ENCODE assay signal across 28 cellular contexts in the genomic region with DNA sequence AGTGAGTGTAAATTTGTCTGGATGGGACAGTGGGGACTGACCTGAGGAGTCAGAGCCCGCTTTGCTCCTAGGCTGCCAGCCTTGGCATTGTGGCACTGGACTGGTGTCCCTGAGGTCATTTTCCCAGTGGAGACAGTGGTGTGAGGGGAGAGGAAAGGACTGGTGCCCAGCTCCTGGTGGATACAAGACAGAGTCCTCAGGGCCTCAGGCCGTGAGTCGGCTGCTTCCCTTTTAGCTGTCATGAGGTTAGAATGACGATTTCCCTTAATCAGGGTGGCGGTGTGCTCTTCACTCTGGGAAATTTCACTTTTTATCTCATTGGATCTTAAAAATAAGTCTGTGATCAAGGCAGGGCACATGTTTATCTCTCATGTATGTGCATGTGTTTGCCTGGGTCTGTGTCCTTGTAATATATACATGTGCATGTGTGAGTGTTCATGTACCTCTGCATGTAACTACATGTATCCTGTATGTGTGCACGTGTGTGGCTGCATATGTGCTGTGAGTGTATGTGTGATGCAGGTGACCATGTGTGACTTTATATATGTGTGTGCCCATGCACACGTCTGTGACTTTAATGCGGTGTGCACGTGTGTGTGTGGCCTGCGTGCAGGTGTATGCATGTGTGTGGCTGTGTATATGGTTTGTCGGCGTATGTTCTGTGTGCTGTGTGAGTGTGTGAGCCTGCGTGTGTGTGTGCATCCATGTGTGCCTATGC. TPM values are rescaled to one million over a fixed set of nuclear protein-coding genes. Genes with fewer than 3 reads are reported as not detected.
DNase-seq lines count a peak whose midpoint lies in the region; ATAC-seq, FAIRE-seq and TF ChIP-seq lines count a peak whose summit lies in the region.
"Had no signal": no experiment of that assay in that cellular context is flagged by ENCODE, and none has a peak within 500 bp of the region (broad histone marks: within the 10 kb centered on the region; RNA-seq: fewer than 3 reads in every experiment).

No MANE protein-coding gene starts in this region.

- in situ Hi-C loops in GM23248 (cut with MboI), result no loop called here
- in situ Hi-C loops in IMR-90 (cut with MboI; ENCODE audit: low sequenced_read_pairs), result no loop called here

- H3K14ac ChIP-seq in IMR-90 (replicated peaks; ENCODE audit: low read depth, low read length), result peak overlapping the region; percentile 36; the same call in 1 of the 2 replicates

- TF ChIP-seq CTCF in IMR-90 (conservative IDR thresholded peaks at IDR 0.05; ENCODE audit: low read depth, low read length), result no peak
- no peak for TF ChIP-seq CTCF in astrocyte (IDR thresholded peaks at IDR 0.05; ENCODE audit: insufficient read depth, low read depth, low read length)
- no peak for TF ChIP-seq CTCF in neural progenitor cell (IDR thresholded peaks at IDR 0.05)
- no peak for TF ChIP-seq CTCF in upper lobe of left lung (IDR thresholded peaks at IDR 0.05)
- no peak for TF ChIP-seq CTCF in lower lobe of right lung (IDR thresholded peaks at IDR 0.05)

- FAIRE-seq in astrocyte (lab: Jason Lieb, UNC), result no peak
- FAIRE-seq: islet of Langerhans, TTC549 had no signal

- peak overlapping the region; percentile 23; the same call in 1 of the 2 replicates for H3K23ac ChIP-seq in IMR-90 (ENCODE audit: low read depth, low read length)

- WGBS in GM23248 (ENCODE audit: low coverage in 1 of 2, low lambda C conversion rate in 2 of 2, missing lambda C conversion rate in 2 of 2), 2 experiments, result 86 to 89% methylated on average over 13 of the region's 13 CpGs
- WGBS in IMR-90 (ENCODE audit: extremely low coverage in 2 of 2, insufficient read length in 1 of 2), 2 experiments, result 84% methylated on average over 11 of the region's 13 CpGs; no CpG with 5 or more reads in 1 of the 2 experiments
- 83 to 87% methylated on average over 13 of the region's 13 CpGs for WGBS in upper lobe of left lung, 2 donors

- no peak overlapping the region for H3K56ac ChIP-seq in IMR-90 (ENCODE audit: extremely low read depth, insufficient read depth, low read length)

- H3K4ac ChIP-seq in IMR-90 (ENCODE audit: low read depth, low read length), result 0 out of 2 replicates have a peak overlapping the region, but pooled peaks have one; percentile 2

- no peak overlapping the region for H3K18ac ChIP-seq in IMR-90 (ENCODE audit: low read depth, low read length)

- H3K4me1 ChIP-seq in GM23248 (ENCODE audit: insufficient read depth) (peaks cover 21% of the 10 kb centered on the region), IMR-90 (ENCODE audit: control insufficient read depth, insufficient read depth, low read length) (peaks cover 34% of the 10 kb centered on the region), astrocyte (ENCODE audit: insufficient read depth, low read length) (peaks cover 30% of the 10 kb centered on the region), neural progenitor cell (peaks cover 53% of the 10 kb centered on the region), upper lobe of left lung (no peaks in the 10 kb centered on the region), lower lobe of right lung (no peaks in the 10 kb centered on the region)
- H3K4me1 ChIP-seq: left lung had no signal

- H3K27ac ChIP-seq in GM23248 (no peak overlapping the region), IMR-90 (ENCODE audit: insufficient read depth, low read length) (no peak overlapping the region), astrocyte (ENCODE audit: low read depth, low read length) (peak overlapping the region; percentile 50), neural progenitor cell (no peak overlapping the region), upper lobe of left lung (no peak overlapping the region), lower lobe of right lung (no peak overlapping the region)
- H3K27ac ChIP-seq: left lung, ovary, SK-N-MC had no signal

- no peak overlapping the region for H3K4me2 ChIP-seq in GM23248 (ENCODE audit: unreplicated experiment)
- H3K4me2 ChIP-seq in IMR-90 (ENCODE audit: low read depth, low read length), result no peak overlapping the region
- peak overlapping the region; percentile 60 for H3K4me2 ChIP-seq in astrocyte (ENCODE audit: low read length)
- H3K4me2 ChIP-seq in neural progenitor cell, result no peak overlapping the region

- H4K8ac ChIP-seq in IMR-90 (ENCODE audit: low read depth in 2 of 2, low read length in 2 of 2), result 0 out of 4 replicates have a peak overlapping the region, but pooled peaks of 1 of the 2 experiments have one; percentile 2

- no peaks in the 10 kb centered on the region for H3K9me3 ChIP-seq in GM23248 (ENCODE audit: low read depth)
- H3K9me3 ChIP-seq in IMR-90 (ENCODE audit: control insufficient read depth, insufficient read depth, low read length), result no peaks in the 10 kb centered on the region
- no peaks in the 10 kb centered on the region for H3K9me3 ChIP-seq in astrocyte (ENCODE audit: insufficient read depth, low read depth, low read length)
- H3K9me3 ChIP-seq in neural progenitor cell (ENCODE audit: low read depth), result no peaks in the 10 kb centered on the region
- H3K9me3 ChIP-seq in upper lobe of left lung, result no peaks in the 10 kb centered on the region
- no peaks in the 10 kb centered on the region for H3K9me3 ChIP-seq in lower lobe of right lung
- H3K9me3 ChIP-seq: BE2C, left lung, ovary had no signal

- intact Hi-C loops in IMR-90 (cut with micrococcal nuclease) (no loop called here), lower lobe of right lung (cut with DNase I) (no loop called here)

- DNase-seq in GM23248 (peak; percentile 25), IMR-90 (no peak), astrocyte (ENCODE audit: low read depth) (no peak), neural progenitor cell (ENCODE audit: low spot score) (no peak), upper lobe of left lung (no peak), lower lobe of right lung (no peak), NCI-H2196 treated with DMSO at 0.1 percent for 48 hours (lab: John Stamatoyannopoulos, UW; ENCODE audit: unreplicated experiment) (no peak)
- DNase-seq: activated CD4-positive, alpha-beta memory T cell treated with anti-CD3 and anti-CD28 coated beads, Interleukin-2, amount 10 ng/mL, durations not matched to agents 7 days and 5 days; activated CD4-positive, alpha-beta T cell treated with anti-CD3 and anti-CD28 coated beads for 1 hour; activated CD8-positive, alpha-beta memory T cell treated with anti-CD3 and anti-CD28 coated beads, Interleukin-2, amount 50 U/mL, for 48 hours; activated naive CD4-positive, alpha-beta T cell treated with Interleukin-2 at 50 U/mL for 16 hours; BE2C; CD8-positive, alpha-beta T cell; H7; left lung; naive thymus-derived CD8-positive, alpha-beta T cell; NCI-H446; NCI-H748 treated with DMSO at 0.1 percent for 48 hours; ovary; stimulated activated naive CD4-positive, alpha-beta T cell had no signal

- H2AK9ac ChIP-seq in IMR-90 (replicated peaks; ENCODE audit: low read depth, low read length, poor library complexity), result no peak overlapping the region

- H4K20me1 ChIP-seq in GM23248 (ENCODE audit: insufficient read depth) (no peaks in the 10 kb centered on the region), IMR-90 (ENCODE audit: insufficient read depth, low read length) (peaks cover 93% of the 10 kb centered on the region), astrocyte (ENCODE audit: insufficient read depth, low read length) (peaks cover 81% of the 10 kb centered on the region), neural progenitor cell (ENCODE audit: low read depth) (peaks cover 100% of the 10 kb centered on the region)

- no peak for TF ChIP-seq RAD21 in IMR-90 (IDR thresholded peaks at IDR 0.05; ENCODE audit: low read length)

- no peak overlapping the region; the same call in 1 of the 2 replicates for H2AK5ac ChIP-seq in IMR-90 (ENCODE audit: low read depth, low read length)

- CTCF ChIA-PET in IMR-90 (lab: Yijun Ruan, JAX), result no interaction called here

- H3K9me2 ChIP-seq in GM23248 (ENCODE audit: insufficient read depth), result no peaks in the 10 kb centered on the region

- TF ChIP-seq POLR2A in IMR-90 (IDR thresholded peaks at IDR 0.05; ENCODE audit: low read depth, low read length), result no peak
- no peak for TF ChIP-seq POLR2A in upper lobe of left lung (IDR thresholded peaks at IDR 0.05)

- H2AFZ ChIP-seq in GM23248 (no peak overlapping the region), IMR-90 (replicated peaks; ENCODE audit: low read length, poor library complexity) (no peak overlapping the region), astrocyte (ENCODE audit: low read depth, low read length) (no peak overlapping the region), neural progenitor cell (replicated peaks) (no peak overlapping the region)

- peaks cover 56 to 96% of the 10 kb centered on the region in 2 experiments for H3K79me1 ChIP-seq in IMR-90 (ENCODE audit: low read depth in 1 of 2, low read length in 2 of 2)

- H3K79me2 ChIP-seq in GM23248 (ENCODE audit: insufficient read depth) (peaks cover 65% of the 10 kb centered on the region), astrocyte (ENCODE audit: insufficient read depth, low read length) (peaks cover 84% of the 10 kb centered on the region), neural progenitor cell (ENCODE audit: low read depth) (peaks cover 94% of the 10 kb centered on the region)

- H3K9ac ChIP-seq in GM23248 (no peak overlapping the region), IMR-90 (ENCODE audit: low read depth, low read length) (no peak overlapping the region), astrocyte (ENCODE audit: low read length) (peak overlapping the region; percentile 37), neural progenitor cell (no peak overlapping the region)

- H3K4me1 Mint-ChIP-seq in astrocyte (ENCODE audit: low read depth, unreplicated experiment) (peaks cover 68% of the 10 kb centered on the region), neural progenitor cell (peaks cover 75% of the 10 kb centered on the region)
- H3K4me1 Mint-ChIP-seq: activated CD4-positive, alpha-beta memory T cell treated with anti-CD3 and anti-CD28 coated beads, Interleukin-2, amount 10 ng/mL, durations not matched to agents 7 days and 5 days; IgD-negative memory B cell had no signal

- peak overlapping the region; percentile 47 for H2BK5ac ChIP-seq in IMR-90 (ENCODE audit: low read depth, low read length, poor library complexity, severe bottlenecking)

- H3K27ac Mint-ChIP-seq in astrocyte (ENCODE audit: unreplicated experiment) (peak overlapping the region; percentile 58), neural progenitor cell (peak overlapping the region; percentile 47)
- H3K27ac Mint-ChIP-seq: activated CD4-positive, alpha-beta memory T cell treated with anti-CD3 and anti-CD28 coated beads, Interleukin-2, amount 10 ng/mL, durations not matched to agents 7 days and 5 days; activated T-helper 1 cell treated with anti-CD3 and anti-CD28 coated beads, Interleukin-12 subunit alpha, Interleukin-12 subunit beta, Interleukin-2, Interleukin-4 antibody, amounts not matched to agents 30 ng/mL and 10 ng/mL and 1 ng/mL, durations not matched to agents 14 hours and 24 hours and 36 hours; CD8-positive, alpha-beta T cell; dendritic cell treated with granulocyte-macrophage colony-stimulating factor and Interleukin-4, amounts not matched to agents 40 ng/mL and 50 ng/mL, for 4 days; IgD-negative memory B cell; naive thymus-derived CD8-positive, alpha-beta T cell; T-helper 1 cell treated with Interleukin-12 subunit alpha and Interleukin-12 subunit beta and Interleukin-4 antibody, amounts not matched to agents 30 μg/mL and 1 μg/mL, for 36 hours had no signal

- BruUV-seq in IMR-90 (replicated peaks; lab: Mats Ljungman, UMichigan), result no TSS peak

- peaks cover 41% of the 10 kb centered on the region for H3K9me1 ChIP-seq in IMR-90 (ENCODE audit: insufficient read depth, low read length)

- no peaks in the 10 kb centered on the region for H3K27me3 ChIP-seq in GM23248 (replicated peaks; ENCODE audit: insufficient read depth)
- no peaks in the 10 kb centered on the region for H3K27me3 ChIP-seq in IMR-90 (ENCODE audit: control insufficient read depth, insufficient read depth, low read length)
- no peaks in the 10 kb centered on the region for H3K27me3 ChIP-seq in astrocyte (ENCODE audit: insufficient read depth, low read length)
- H3K27me3 ChIP-seq in neural progenitor cell, result no peaks in the 10 kb centered on the region
- H3K27me3 ChIP-seq in upper lobe of left lung, result no peaks in the 10 kb centered on the region
- no peaks in the 10 kb centered on the region for H3K27me3 ChIP-seq in lower lobe of right lung (ENCODE audit: low read depth)
- H3K27me3 ChIP-seq: BE2C, left lung, ovary had no signal

- no peak overlapping the region for H4K91ac ChIP-seq in IMR-90 (ENCODE audit: insufficient read depth, low read depth, low read length)

- no peak overlapping the region for H3K4me3 ChIP-seq in GM23248
- H3K4me3 ChIP-seq in IMR-90 (ENCODE audit: insufficient read depth, low read depth, low read length), result no peak overlapping the region
- H3K4me3 ChIP-seq in astrocyte (ENCODE audit: insufficient read depth, low read depth, low read length), result peak overlapping the region; percentile 0
- no peak overlapping the region for H3K4me3 ChIP-seq in neural progenitor cell
- no peak overlapping the region for H3K4me3 ChIP-seq in upper lobe of left lung
- H3K4me3 ChIP-seq in lower lobe of right lung, result no peak overlapping the region
- H3K4me3 ChIP-seq: left lung, ovary, SK-N-MC, skin epidermis had no signal

- H3K9me3 Mint-ChIP-seq in astrocyte (ENCODE audit: unreplicated experiment) (no peaks in the 10 kb centered on the region), neural progenitor cell (no peaks in the 10 kb centered on the region)
- H3K9me3 Mint-ChIP-seq: activated CD4-positive, alpha-beta memory T cell treated with anti-CD3 and anti-CD28 coated beads, Interleukin-2, amount 10 ng/mL, durations not matched to agents 7 days and 5 days; activated T-helper 1 cell treated with anti-CD3 and anti-CD28 coated beads, Interleukin-12 subunit alpha, Interleukin-12 subunit beta, Interleukin-2, Interleukin-4 antibody, amounts not matched to agents 30 ng/mL and 10 ng/mL and 1 ng/mL, durations not matched to agents 14 hours and 24 hours and 36 hours; CD8-positive, alpha-beta T cell; dendritic cell treated with granulocyte-macrophage colony-stimulating factor and Interleukin-4, amounts not matched to agents 40 ng/mL and 50 ng/mL, for 4 days; naive thymus-derived CD8-positive, alpha-beta T cell; T-helper 1 cell treated with Interleukin-12 subunit alpha and Interleukin-12 subunit beta and Interleukin-4 antibody, amounts not matched to agents 30 μg/mL and 1 μg/mL, for 36 hours had no signal

- H2BK15ac ChIP-seq in IMR-90 (ENCODE audit: low read depth, low read length), result no peak overlapping the region

- H3K27me3 Mint-ChIP-seq in astrocyte (ENCODE audit: low read depth, unreplicated experiment), result no peaks in the 10 kb centered on the region
- peaks cover 8% of the 10 kb centered on the region for H3K27me3 Mint-ChIP-seq in neural progenitor cell (ENCODE audit: insufficient read depth, low read depth)
- H3K27me3 Mint-ChIP-seq: activated CD4-positive, alpha-beta memory T cell treated with anti-CD3 and anti-CD28 coated beads, Interleukin-2, amount 10 ng/mL, durations not matched to agents 7 days and 5 days; dendritic cell treated with granulocyte-macrophage colony-stimulating factor and Interleukin-4, amounts not matched to agents 40 ng/mL and 50 ng/mL, for 4 days; IgD-negative memory B cell had no signal

- H3K4me3 Mint-ChIP-seq in astrocyte (ENCODE audit: unreplicated experiment), result no peak overlapping the region
- peak overlapping the region; percentile 3 for H3K4me3 Mint-ChIP-seq in neural progenitor cell
- H3K4me3 Mint-ChIP-seq: activated CD4-positive, alpha-beta memory T cell treated with anti-CD3 and anti-CD28 coated beads, Interleukin-2, amount 10 ng/mL, durations not matched to agents 7 days and 5 days; activated T-helper 1 cell treated with anti-CD3 and anti-CD28 coated beads, Interleukin-12 subunit alpha, Interleukin-12 subunit beta, Interleukin-2, Interleukin-4 antibody, amounts not matched to agents 30 ng/mL and 10 ng/mL and 1 ng/mL, durations not matched to agents 14 hours and 24 hours and 36 hours; CD8-positive, alpha-beta T cell; dendritic cell treated with granulocyte-macrophage colony-stimulating factor and Interleukin-4, amounts not matched to agents 40 ng/mL and 50 ng/mL, for 4 days; IgD-negative memory B cell; naive thymus-derived CD8-positive, alpha-beta T cell; T-helper 1 cell treated with Interleukin-12 subunit alpha and Interleukin-12 subunit beta and Interleukin-4 antibody, amounts not matched to agents 30 μg/mL and 1 μg/mL, for 36 hours had no signal

- POLR2A ChIA-PET in IMR-90 (lab: Charles Lee; ENCODE audit: unreplicated experiment), result interaction anchor here (0.5 kb wide), 1 partner anchor 46 kb away, joined by 3 read pairs; no protein-coding TSS in a partner anchor

- no peaks in the 10 kb centered on the region for H3K36me3 ChIP-seq in GM23248 (ENCODE audit: low read depth)
- H3K36me3 ChIP-seq in IMR-90 (ENCODE audit: control insufficient read depth, insufficient read depth, low read length), result peaks cover 5% of the 10 kb centered on the region; the same call in 1 of the 2 replicates
- H3K36me3 ChIP-seq in astrocyte (ENCODE audit: insufficient read depth, low read length), result no peaks in the 10 kb centered on the region
- no peaks in the 10 kb centered on the region for H3K36me3 ChIP-seq in neural progenitor cell
- no peaks in the 10 kb centered on the region for H3K36me3 ChIP-seq in upper lobe of left lung
- no peaks in the 10 kb centered on the region for H3K36me3 ChIP-seq in lower lobe of right lung
- H3K36me3 ChIP-seq: BE2C, left lung, ovary had no signal

- H3K36me3 Mint-ChIP-seq in astrocyte (ENCODE audit: low read depth, unreplicated experiment), result peaks cover 5% of the 10 kb centered on the region
- H3K36me3 Mint-ChIP-seq in neural progenitor cell, result peaks cover 6% of the 10 kb centered on the region
- H3K36me3 Mint-ChIP-seq: CD8-positive, alpha-beta T cell; IgD-negative memory B cell; naive thymus-derived CD8-positive, alpha-beta T cell had no signal

- H3F3A ChIP-seq in GM23248 (ENCODE audit: insufficient read depth), result peaks cover 3% of the 10 kb centered on the region; the same call in 1 of the 2 replicates
- peaks cover 30% of the 10 kb centered on the region for H3F3A ChIP-seq in neural progenitor cell (ENCODE audit: low read depth)

- H2BK120ac ChIP-seq in IMR-90 (ENCODE audit: low read depth, low read length), result no peak overlapping the region

- ATAC-seq in IMR-90 (ENCODE audit: low read depth) (no peak), upper lobe of left lung (ENCODE audit: low FRiP score in 2 of 2) (no peak), lower lobe of right lung (no peak)
- ATAC-seq: CD8-positive, alpha-beta T cell; left lung; naive thymus-derived CD8-positive, alpha-beta T cell had no signal

- TF ChIP-seq EP300 in upper lobe of left lung (IDR thresholded peaks at IDR 0.05), result no peak

- H2BK20ac ChIP-seq in IMR-90 (ENCODE audit: low read depth, low read length), result no peak overlapping the region

- dilution Hi-C loops in IMR-90 (cut with HindIII; ENCODE audit: low sequenced_read_pairs, unreplicated experiment), result no loop called here

- H4K5ac ChIP-seq in IMR-90 (ENCODE audit: low read depth, low read length), result no peak overlapping the region

RNA-seq across cellular contexts. Expression of gene GLI2, which starts 55.7 kb away (rescaled TPM):
- total RNA-seq in GM23248 (2014; rRNA removed; shearing (Covaris generic)), result 5.1 and 8.3 TPM in 2 replicates
- polyA plus RNA-seq in GM23248 (2016; fragmentation: Nextera tagmentation; extraction: Ambion mirVana), result 9.0 and 9.6 TPM in 2 replicates
- 3.8 and 4.7 TPM in 2 replicates for total RNA-seq in IMR-90 (2012; rRNA removed)
- polyA plus RNA-seq in IMR-90 (2012; rRNA removed), result 26.0 and 31.5 TPM in 2 replicates
- polyA plus RNA-seq in IMR-90 (2012; cell fraction: cytosol; rRNA removed), result 7.6 and 16.7 TPM in 2 replicates
- polyA plus RNA-seq in IMR-90 (2012; cell fraction: nucleus; rRNA removed; ENCODE audit: low replicate concordance), result 57.0 and 124 TPM in 2 replicates
- total RNA-seq in astrocyte, result 42.9 and 44.5 TPM in 2 replicates
- 9.4 and 39.6 TPM in 2 replicates for total RNA-seq in neural progenitor cell (ENCODE audit: low replicate concordance)
- 1 to 10 TPM in 5 of 6 donors, under 1 TPM in 1; 0.61 to 8.8 (median 3.3) TPM for total RNA-seq in upper lobe of left lung
- 3.3 TPM for total RNA-seq in lower lobe of right lung
- total RNA-seq: CD8-positive, alpha-beta T cell; naive thymus-derived CD8-positive, alpha-beta T cell had no signal
- polyA plus RNA-seq: IgD-negative memory B cell; naive thymus-derived CD8-positive, alpha-beta T cell had no signal
